In the genomic region with DNA sequence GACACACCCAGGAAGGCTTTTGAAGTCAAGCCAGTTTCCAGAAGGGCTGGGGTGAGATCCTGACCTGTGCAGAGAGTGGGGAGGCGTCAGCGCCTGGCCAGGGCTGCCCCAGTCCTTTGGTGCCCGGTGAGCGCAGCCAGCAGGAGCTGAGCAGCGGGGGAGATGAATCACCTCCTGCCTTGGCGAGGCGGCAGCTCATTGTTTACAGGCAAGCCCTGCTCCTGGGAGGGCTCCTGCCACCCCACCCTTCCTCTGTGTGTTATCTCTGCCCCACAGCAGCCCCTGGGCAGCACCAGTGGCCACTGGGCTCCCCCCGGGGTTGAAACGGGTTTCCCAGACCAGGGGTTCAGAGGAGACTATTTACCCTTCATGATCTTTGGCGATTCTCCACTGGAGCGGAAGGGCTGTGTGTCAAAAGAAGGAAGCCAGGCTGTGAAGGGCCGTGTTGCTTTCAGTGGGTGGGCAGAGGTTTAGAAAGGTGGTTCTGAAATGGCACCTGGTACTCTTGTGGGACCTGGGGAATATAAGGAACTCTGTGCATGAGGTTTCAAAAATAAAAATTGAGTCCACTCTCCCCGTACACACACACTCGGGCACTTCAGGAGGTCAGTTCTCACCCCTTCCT, we compare ENCODE assay signal across 8 cellular contexts. TPM values are rescaled to one million over a fixed set of nuclear protein-coding genes. Genes with fewer than 3 reads are reported as not detected.
DNase-seq lines count a peak whose midpoint lies in the region; ATAC-seq, FAIRE-seq and TF ChIP-seq lines count a peak whose summit lies in the region.
"Had no signal": no experiment of that assay in that cellular context is flagged by ENCODE, and none has a peak within 500 bp of the region (broad histone marks: within the 10 kb centered on the region; RNA-seq: fewer than 3 reads in every experiment).

No MANE protein-coding gene starts in this region.

- no peaks in the 10 kb centered on the region for H3K9me2 ChIP-seq in PC-9 (ENCODE audit: insufficient read depth)

- 93% methylated on average over 13 of the region's 14 CpGs for WGBS in HepG2 (ENCODE audit: low lambda C conversion rate)
- WGBS in upper lobe of left lung, 2 donors, result 63 to 73% methylated on average over 8 to 14 of the region's 14 CpGs

- peak overlapping the region; percentile 71 for H3K27ac ChIP-seq in PC-9
- H3K27ac ChIP-seq in HepG2 (ENCODE audit: extremely low read length, insufficient read depth, low read length), result no peak overlapping the region
- H3K27ac ChIP-seq in upper lobe of left lung, result peak overlapping the region; percentile 36 to 69 (median 38)

- TF ChIP-seq RAD21 in HepG2 (CRISPR knock-in tag; IDR thresholded peaks at IDR 0.05), result no peak

- no peak for FAIRE-seq in HepG2 (lab: Jason Lieb, UNC)

- H3K79me2 ChIP-seq in PC-9 (ENCODE audit: low read depth) (no peaks in the 10 kb centered on the region), HepG2 (ENCODE audit: insufficient read depth, low read length) (no peaks in the 10 kb centered on the region)

- H3K36me3 ChIP-seq in PC-9 (ENCODE audit: low read depth), result peaks cover 7% of the 10 kb centered on the region; the same call in 1 of the 2 replicates
- H3K36me3 ChIP-seq in HepG2 (replicated peaks in 1 of 2; ENCODE audit: control insufficient read depth in 1 of 2, insufficient read depth in 2 of 2, low read length in 2 of 2), result peaks cover 35 to 55% of the 10 kb centered on the region in 2 experiments
- peaks cover 34 to 67% (median 61%) of the 10 kb centered on the region in 4 donors for H3K36me3 ChIP-seq in upper lobe of left lung

- intact Hi-C loops in PC-9 (cut with micrococcal nuclease; ENCODE audit: unreplicated experiment), result loop anchor here (1.0 kb wide), 1 partner anchor 16 kb away; no protein-coding TSS in a partner anchor
- intact Hi-C loops in HepG2 (cut with micrococcal nuclease; ENCODE audit: unreplicated experiment), result no loop called here

- TSS peak; percentile 20 for BruUV-seq in PC-9 (replicated peaks; lab: Mats Ljungman, UMichigan)
- BruUV-seq in HepG2 (replicated peaks; lab: Mats Ljungman, UMichigan), result no TSS peak

- no peak for ATAC-seq in HepG2
- peak; percentile 16 to 68 for ATAC-seq in upper lobe of left lung (ENCODE audit: low FRiP score in 2 of 2)
- no peak for ATAC-seq in HG02981 (IDR thresholded peaks at IDR 0.05; ENCODE audit: unreplicated experiment)
- no peak for ATAC-seq in HG02938 (IDR thresholded peaks at IDR 0.05; ENCODE audit: unreplicated experiment)
- ATAC-seq in HG02884 (IDR thresholded peaks at IDR 0.05; ENCODE audit: unreplicated experiment), result no peak

- H3K9me3 ChIP-seq in PC-9 (ENCODE audit: insufficient read depth, low read depth), result no peaks in the 10 kb centered on the region
- H3K9me3 ChIP-seq in HepG2 (ENCODE audit: low read length), result no peaks in the 10 kb centered on the region
- no peaks in the 10 kb centered on the region for H3K9me3 ChIP-seq in upper lobe of left lung

- no peak overlapping the region for H3K9ac ChIP-seq in HepG2 (ENCODE audit: insufficient read depth, low read depth, low read length)

- no peak overlapping the region for H3K4me3 ChIP-seq in PC-9
- no peak overlapping the region for H3K4me3 ChIP-seq in choroid plexus epithelial cell (ENCODE audit: low read depth, low read length)
- no peak overlapping the region for H3K4me3 ChIP-seq in HepG2 (replicated peaks in 1 of 3; ENCODE audit: insufficient read depth in 1 of 3, low read depth in 2 of 3, low read length in 3 of 3)
- H3K4me3 ChIP-seq in upper lobe of left lung, result no peak overlapping the region

- peaks cover 35% of the 10 kb centered on the region for H3K4me1 ChIP-seq in PC-9 (replicated peaks; ENCODE audit: insufficient read depth)
- H3K4me1 ChIP-seq in HepG2 (ENCODE audit: insufficient read depth, low read length), result no peaks in the 10 kb centered on the region
- H3K4me1 ChIP-seq in upper lobe of left lung, result peaks cover 4 to 16% (median 15%) of the 10 kb centered on the region in 4 donors

- H3K4me2 ChIP-seq in PC-9 (peak overlapping the region; percentile 74), HepG2 (ENCODE audit: low read depth, low read length) (no peak overlapping the region)

- H2AFZ ChIP-seq in PC-9 (no peak overlapping the region), HepG2 (ENCODE audit: low read length) (no peak overlapping the region)

- DNase-seq in PC-9 (peak; percentile 93 to 95), choroid plexus epithelial cell (ENCODE audit: low read depth) (peak; percentile 74), HepG2 (ENCODE audit: low spot score) (no peak), upper lobe of left lung (peak in 1 of 2 donors; percentile 55)

- H3F3A ChIP-seq in PC-9 (ENCODE audit: insufficient read depth, low read depth), result peaks cover 25% of the 10 kb centered on the region

- H3K27me3 ChIP-seq in PC-9 (ENCODE audit: insufficient read depth, low read depth) (no peaks in the 10 kb centered on the region), HepG2 (ENCODE audit: control insufficient read depth in 1 of 2, insufficient read depth in 2 of 2, low read length in 2 of 2) (no peaks in the 10 kb centered on the region), upper lobe of left lung (no peaks in the 10 kb centered on the region)

- CTCF ChIA-PET in PC-9 (lab: Charles Lee) (interaction anchor here (0.6 to 1.4 kb wide), 4 partner anchors 14 to 74 kb away, joined by 3 to 9 read pairs (median 4); a partner anchor contains a TSS), HepG2 (lab: Yijun Ruan, JAX; ENCODE audit: low intra/inter-chr PET ratio, low total read pairs) (no interaction called here)

- TF ChIP-seq EP300 in HepG2 (IDR thresholded peaks at IDR 0.05; ENCODE audit: low read depth in 2 of 2, low read length in 2 of 2) (no peak), HepG2 (CRISPR knock-in tag; IDR thresholded peaks at IDR 0.05; ENCODE audit: borderline replicate concordance) (no peak), upper lobe of left lung (IDR thresholded peaks at IDR 0.05) (peak in 2 of 4 donors; percentile 86 to 93)

- TF ChIP-seq CTCF in PC-9 (conservative IDR thresholded peaks at IDR 0.05) (no peak), choroid plexus epithelial cell (conservative IDR thresholded peaks at IDR 0.05; ENCODE audit: low read depth, low read length) (no peak), HepG2 (CRISPR knock-in tag; IDR thresholded peaks at IDR 0.05) (no peak), upper lobe of left lung (IDR thresholded peaks at IDR 0.05) (no peak)

- in situ Hi-C loops in HepG2 (cut with HindIII; ENCODE audit: extremely low pct_ligation_motif_present, low pct_unique_long_range_greater_than_20kb), result no loop called here

- no peak for TF ChIP-seq POLR2A in HepG2 (IDR thresholded peaks at IDR 0.05; ENCODE audit: insufficient read depth in 1 of 2, low read depth in 2 of 2, low read length in 2 of 2)
- TF ChIP-seq POLR2A in upper lobe of left lung (IDR thresholded peaks at IDR 0.05), result no peak

- POLR2A ChIA-PET in PC-9 (lab: Charles Lee; ENCODE audit: unreplicated experiment) (interaction anchor here (0.5 to 1.6 kb wide), 8 partner anchors 9 to 909 kb away, joined by 3 to 23 read pairs (median 6); a partner anchor contains a TSS), HepG2 (lab: Yijun Ruan, JAX) (interaction anchor here (0.8 to 1.4 kb wide), 3 partner anchors 31 to 73 kb away, joined by 3 to 4 read pairs (median 3); no protein-coding TSS in a partner anchor)

- no peaks in the 10 kb centered on the region for H4K20me1 ChIP-seq in PC-9 (ENCODE audit: insufficient read depth)
- no peaks in the 10 kb centered on the region for H4K20me1 ChIP-seq in HepG2 (ENCODE audit: insufficient read depth, low read length)

RNA-seq across cellular contexts. Expression of a gene that starts 14.1 kb away (rescaled TPM):
- 448 and 461 TPM in 2 replicates for total RNA-seq in PC-9 (2021)
- total RNA-seq in HepG2 (2016; rRNA removed; fragmentation: Illumina TruSeq; extraction: Trizol), result 4.0 and 6.9 TPM in 2 replicates
- 9.2 and 10.4 TPM in 2 replicates for total RNA-seq in HepG2 (2016; cell fraction: cytosol; rRNA removed; fragmentation: Illumina TruSeq; extraction: Trizol; ENCODE audit: low read depth)
- 3.9 and 6.3 TPM in 2 replicates for total RNA-seq in HepG2 (2016; cell fraction: insoluble cytoplasmic fraction; rRNA removed; fragmentation: Illumina TruSeq; extraction: Trizol)
- total RNA-seq in HepG2 (2016; cell fraction: membrane; rRNA removed; fragmentation: Illumina TruSeq; extraction: Trizol), result 10.1 and 14.6 TPM in 2 replicates
- total RNA-seq in HepG2 (2016; cell fraction: nucleus; rRNA removed; fragmentation: Illumina TruSeq; extraction: Trizol), result 3.7 and 3.9 TPM in 2 replicates
- 14.5 and 14.7 TPM in 2 replicates for polyA plus RNA-seq in HepG2 (2011; rRNA removed)
- 5.1 and 8.2 TPM in 2 replicates for polyA plus RNA-seq in HepG2 (2011; cell fraction: cytosol; rRNA removed)
- 28.7 and 39.5 TPM in 2 replicates for polyA plus RNA-seq in HepG2 (2011; cell fraction: nucleus; rRNA removed)
- 13.2 and 14.2 TPM in 2 replicates for polyA plus RNA-seq in HepG2 (2012)
- 36.1 and 40.9 TPM in 2 replicates for polyA plus RNA-seq in HepG2 (2016; cell fraction: cytosol; fragmentation: Illumina TruSeq; extraction: Trizol; ENCODE audit: low read depth)
- 10.5 and 16.8 TPM in 2 replicates for polyA plus RNA-seq in HepG2 (2016; cell fraction: insoluble cytoplasmic fraction; fragmentation: Illumina TruSeq; extraction: Trizol; ENCODE audit: low read depth)
- polyA plus RNA-seq in HepG2 (2016; cell fraction: membrane; fragmentation: Illumina TruSeq; extraction: Trizol; ENCODE audit: low read depth), result 41.4 and 43.0 TPM in 2 replicates
- polyA plus RNA-seq in HepG2 (2016; cell fraction: nucleus; fragmentation: Illumina TruSeq; extraction: Trizol; ENCODE audit: insufficient read depth, low read depth), result 20.5 and 28.1 TPM in 2 replicates
- polyA minus RNA-seq in HepG2 (2011; rRNA and poly(A)+ RNA removed; ENCODE audit: low replicate concordance), result 25.3 and 28.4 TPM in 2 replicates
- 8.4 and 12.7 TPM in 2 replicates for polyA minus RNA-seq in HepG2 (2011; cell fraction: cytosol; rRNA and poly(A)+ RNA removed)
- 3.2 and 6.3 TPM in 2 replicates for polyA minus RNA-seq in HepG2 (2011; cell fraction: nucleus; rRNA and poly(A)+ RNA removed)
- 10 to 100 TPM; 16.8 to 75.2 (median 41.2) TPM for total RNA-seq in upper lobe of left lung
- polyA plus RNA-seq: neural cell had no signal

RNA-seq across cellular contexts. Expression of a gene that starts 40.1 kb away (rescaled TPM):
- total RNA-seq in PC-9 (2021), result 79.5 and 80.3 TPM in 2 replicates
- total RNA-seq in HepG2 (2016; rRNA removed; fragmentation: Illumina TruSeq; extraction: Trizol), result 99.4 and 109 TPM in 2 replicates
- 35.7 and 41.2 TPM in 2 replicates for total RNA-seq in HepG2 (2016; cell fraction: cytosol; rRNA removed; fragmentation: Illumina TruSeq; extraction: Trizol; ENCODE audit: low read depth)
- total RNA-seq in HepG2 (2016; cell fraction: insoluble cytoplasmic fraction; rRNA removed; fragmentation: Illumina TruSeq; extraction: Trizol), result 105 and 112 TPM in 2 replicates
- total RNA-seq in HepG2 (2016; cell fraction: membrane; rRNA removed; fragmentation: Illumina TruSeq; extraction: Trizol), result 35.1 and 45.2 TPM in 2 replicates
- 76.4 and 82.2 TPM in 2 replicates for total RNA-seq in HepG2 (2016; cell fraction: nucleus; rRNA removed; fragmentation: Illumina TruSeq; extraction: Trizol)
- polyA plus RNA-seq in HepG2 (2011; rRNA removed), result 67.7 and 80.1 TPM in 2 replicates
- 59.4 and 67.4 TPM in 2 replicates for polyA plus RNA-seq in HepG2 (2011; cell fraction: cytosol; rRNA removed)
- 191 and 218 TPM in 2 replicates for polyA plus RNA-seq in HepG2 (2011; cell fraction: nucleus; rRNA removed)
- polyA plus RNA-seq in HepG2 (2012), result 57.3 and 65.0 TPM in 2 replicates
- 20.2 and 20.5 TPM in 2 replicates for polyA plus RNA-seq in HepG2 (2016; cell fraction: cytosol; fragmentation: Illumina TruSeq; extraction: Trizol; ENCODE audit: low read depth)
- polyA plus RNA-seq in HepG2 (2016; cell fraction: insoluble cytoplasmic fraction; fragmentation: Illumina TruSeq; extraction: Trizol; ENCODE audit: low read depth), result 110 and 119 TPM in 2 replicates
- polyA plus RNA-seq in HepG2 (2016; cell fraction: membrane; fragmentation: Illumina TruSeq; extraction: Trizol; ENCODE audit: low read depth), result 27.8 and 32.7 TPM in 2 replicates
- polyA plus RNA-seq in HepG2 (2016; cell fraction: nucleus; fragmentation: Illumina TruSeq; extraction: Trizol; ENCODE audit: insufficient read depth, low read depth), result 131 and 143 TPM in 2 replicates
- polyA minus RNA-seq in HepG2 (2011; rRNA and poly(A)+ RNA removed; ENCODE audit: low replicate concordance), result 42.3 and 45.2 TPM in 2 replicates
- 17.6 and 28.8 TPM in 2 replicates for polyA minus RNA-seq in HepG2 (2011; cell fraction: cytosol; rRNA and poly(A)+ RNA removed)
- 90.4 and 101 TPM in 2 replicates for polyA minus RNA-seq in HepG2 (2011; cell fraction: nucleus; rRNA and poly(A)+ RNA removed)
- 100 to 1,000 TPM in 1 of 6 donors, 10 to 100 TPM in 5; 64.1 to 125 (median 80.8) TPM for total RNA-seq in upper lobe of left lung

RNA-seq across cellular contexts. Expression of a gene that starts 40.3 kb away (rescaled TPM):
- 41.0 and 44.2 TPM in 2 replicates for total RNA-seq in PC-9 (2021)
- 17.8 and 32.0 TPM in 2 replicates for total RNA-seq in HepG2 (2016; rRNA removed; fragmentation: Illumina TruSeq; extraction: Trizol)
- total RNA-seq in HepG2 (2016; cell fraction: cytosol; rRNA removed; fragmentation: Illumina TruSeq; extraction: Trizol; ENCODE audit: low read depth), result 38.8 and 39.2 TPM in 2 replicates
- 17.8 and 31.1 TPM in 2 replicates for total RNA-seq in HepG2 (2016; cell fraction: insoluble cytoplasmic fraction; rRNA removed; fragmentation: Illumina TruSeq; extraction: Trizol)
- 9.2 and 11.3 TPM in 2 replicates for total RNA-seq in HepG2 (2016; cell fraction: membrane; rRNA removed; fragmentation: Illumina TruSeq; extraction: Trizol)
- total RNA-seq in HepG2 (2016; cell fraction: nucleus; rRNA removed; fragmentation: Illumina TruSeq; extraction: Trizol), result 41.9 and 45.5 TPM in 2 replicates
- 27.7 and 33.4 TPM in 2 replicates for polyA plus RNA-seq in HepG2 (2011; rRNA removed)
- polyA plus RNA-seq in HepG2 (2011; cell fraction: cytosol; rRNA removed), result 8.7 and 11.9 TPM in 2 replicates
- polyA plus RNA-seq in HepG2 (2011; cell fraction: nucleus; rRNA removed), result 256 and 300 TPM in 2 replicates
- polyA plus RNA-seq in HepG2 (2012), result 38.2 and 41.9 TPM in 2 replicates
- polyA plus RNA-seq in HepG2 (2016; cell fraction: cytosol; fragmentation: Illumina TruSeq; extraction: Trizol; ENCODE audit: low read depth), result 1.7 and 1.9 TPM in 2 replicates
- 12.2 and 17.3 TPM in 2 replicates for polyA plus RNA-seq in HepG2 (2016; cell fraction: insoluble cytoplasmic fraction; fragmentation: Illumina TruSeq; extraction: Trizol; ENCODE audit: low read depth)
- 3.6 and 4.1 TPM in 2 replicates for polyA plus RNA-seq in HepG2 (2016; cell fraction: membrane; fragmentation: Illumina TruSeq; extraction: Trizol; ENCODE audit: low read depth)
- polyA plus RNA-seq in HepG2 (2016; cell fraction: nucleus; fragmentation: Illumina TruSeq; extraction: Trizol; ENCODE audit: insufficient read depth, low read depth), result 112 and 116 TPM in 2 replicates
- 51.0 and 71.9 TPM in 2 replicates for polyA minus RNA-seq in HepG2 (2011; rRNA and poly(A)+ RNA removed; ENCODE audit: low replicate concordance)
- polyA minus RNA-seq in HepG2 (2011; cell fraction: cytosol; rRNA and poly(A)+ RNA removed), result 15.1 and 15.3 TPM in 2 replicates
- 69.1 and 72.6 TPM in 2 replicates for polyA minus RNA-seq in HepG2 (2011; cell fraction: nucleus; rRNA and poly(A)+ RNA removed)
- total RNA-seq in upper lobe of left lung, result 10 to 100 TPM; 11.4 to 97.4 (median 41.4) TPM

RNA-seq across cellular contexts. Expression of a gene that starts 57.8 kb away (rescaled TPM):
- 12.7 and 12.8 TPM in 2 replicates for total RNA-seq in PC-9 (2021)
- 93.6 and 95.6 TPM in 2 replicates for total RNA-seq in HepG2 (2016; rRNA removed; fragmentation: Illumina TruSeq; extraction: Trizol)
- 31.6 and 39.5 TPM in 2 replicates for total RNA-seq in HepG2 (2016; cell fraction: cytosol; rRNA removed; fragmentation: Illumina TruSeq; extraction: Trizol; ENCODE audit: low read depth)
- total RNA-seq in HepG2 (2016; cell fraction: insoluble cytoplasmic fraction; rRNA removed; fragmentation: Illumina TruSeq; extraction: Trizol), result 94.0 and 98.0 TPM in 2 replicates
- total RNA-seq in HepG2 (2016; cell fraction: membrane; rRNA removed; fragmentation: Illumina TruSeq; extraction: Trizol), result 35.0 and 44.2 TPM in 2 replicates
- 44.3 and 48.9 TPM in 2 replicates for total RNA-seq in HepG2 (2016; cell fraction: nucleus; rRNA removed; fragmentation: Illumina TruSeq; extraction: Trizol)
- polyA plus RNA-seq in HepG2 (2011; rRNA removed), result 59.9 and 93.0 TPM in 2 replicates
- polyA plus RNA-seq in HepG2 (2011; cell fraction: cytosol; rRNA removed), result 65.7 and 112 TPM in 2 replicates
- 162 and 164 TPM in 2 replicates for polyA plus RNA-seq in HepG2 (2011; cell fraction: nucleus; rRNA removed)
- 57.4 and 59.7 TPM in 2 replicates for polyA plus RNA-seq in HepG2 (2012)
- polyA plus RNA-seq in HepG2 (2016; cell fraction: cytosol; fragmentation: Illumina TruSeq; extraction: Trizol; ENCODE audit: low read depth), result 29.0 and 30.8 TPM in 2 replicates
- 86.3 and 86.5 TPM in 2 replicates for polyA plus RNA-seq in HepG2 (2016; cell fraction: insoluble cytoplasmic fraction; fragmentation: Illumina TruSeq; extraction: Trizol; ENCODE audit: low read depth)
- polyA plus RNA-seq in HepG2 (2016; cell fraction: membrane; fragmentation: Illumina TruSeq; extraction: Trizol; ENCODE audit: low read depth), result 25.3 and 27.1 TPM in 2 replicates
- 72.3 and 78.9 TPM in 2 replicates for polyA plus RNA-seq in HepG2 (2016; cell fraction: nucleus; fragmentation: Illumina TruSeq; extraction: Trizol; ENCODE audit: insufficient read depth, low read depth)
- 28.9 and 121 TPM in 2 replicates for polyA minus RNA-seq in HepG2 (2011; rRNA and poly(A)+ RNA removed; ENCODE audit: low replicate concordance)
- polyA minus RNA-seq in HepG2 (2011; cell fraction: cytosol; rRNA and poly(A)+ RNA removed), result 45.9 and 49.6 TPM in 2 replicates
- 26.3 and 28.6 TPM in 2 replicates for polyA minus RNA-seq in HepG2 (2011; cell fraction: nucleus; rRNA and poly(A)+ RNA removed)
- 10 to 100 TPM; 18.9 to 65.7 (median 40.6) TPM for total RNA-seq in upper lobe of left lung

Comparison
In these comparisons a context has a peak if more than half of its experiments do, and no peak if none do; other contexts are left out.
1. ATAC-seq: peak in upper lobe of left lung (2 of 2); none in HepG2 (single experiment), HG02981 (single experiment), HG02938 (single experiment) and HG02884 (single experiment).